Comparison of ENCODE assay signal across 17 cellular contexts in the genomic region with DNA sequence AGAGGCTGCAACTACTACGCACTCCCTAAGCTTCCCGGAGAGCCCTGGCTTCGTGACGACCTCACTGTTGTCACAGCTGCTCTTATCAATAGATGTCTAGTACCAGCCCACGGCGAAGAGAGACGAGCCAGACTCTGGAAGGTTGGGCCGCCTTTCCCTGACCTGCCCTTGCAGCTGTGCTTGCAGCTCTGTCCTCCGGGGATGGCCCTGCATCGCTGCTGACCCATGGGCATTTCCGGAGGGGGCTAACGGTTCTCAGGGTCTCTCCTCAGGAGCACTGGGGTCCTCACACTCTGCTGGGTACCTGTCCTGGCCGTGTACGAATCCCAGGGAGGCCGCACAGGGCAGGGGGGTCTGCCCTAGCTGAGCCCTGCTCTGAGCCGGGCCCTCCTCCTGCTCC.
A peak's percentile ranks its signal among the peaks of the same experiment; 100 is the strongest.
DNase-seq lines count a peak whose midpoint lies in the region; ATAC-seq and TF ChIP-seq lines count a peak whose summit lies in the region.
"Had no signal": no experiment of that assay in that cellular context is flagged by ENCODE, and none has a peak within 500 bp of the region (broad histone marks: within the 10 kb centered on the region; RNA-seq: fewer than 3 reads in every experiment).

No MANE protein-coding gene starts in this region.

- no peak for TF ChIP-seq POLR2A in esophagus muscularis mucosa (IDR thresholded peaks at IDR 0.05; ENCODE audit: low read depth)
- no peak for TF ChIP-seq POLR2A in sigmoid colon (IDR thresholded peaks at IDR 0.05)
- TF ChIP-seq POLR2A in stomach (IDR thresholded peaks at IDR 0.05), result no peak

- DNase-seq in SHP77 (lab: John Stamatoyannopoulos, UW), result peak; percentile 83 to 94
- no peak for DNase-seq in SHP77 treated with DMSO at 0.1 percent for 48 hours (lab: John Stamatoyannopoulos, UW)
- DNase-seq in NCI-H2196 (lab: John Stamatoyannopoulos, UW; ENCODE audit: unreplicated experiment), result peak; percentile 83
- no peak for DNase-seq in esophagus muscularis mucosa (ENCODE audit: extremely low spot score)
- DNase-seq in sigmoid colon, result no peak
- no peak for DNase-seq in stomach
- DNase-seq in activated CD4-positive, alpha-beta T cell treated with anti-CD3 and anti-CD28 coated beads, Interleukin-2, amount 50 U/mL, for 4 hours, result no peak
- DNase-seq: esophagus squamous epithelium; NCI-H524 treated with DMSO at 0.1 percent for 48 hours; Peyer's patch; small intestine; stimulated activated naive B cell treated with anti-CD40 and anti-IgM and Interleukin-4, amounts not matched to agents 10 μg/mL and 1 μg/mL and 100 μg/mL, for 72 hours; upper lobe of right lung had no signal

- 86% methylated on average over 16 of the region's 16 CpGs for WGBS in esophagus muscularis mucosa
- WGBS in sigmoid colon, 2 donors, result 61 to 78% methylated on average over 16 of the region's 16 CpGs
- 52 to 68% (median 56%) methylated on average over 13 to 16 of the region's 16 CpGs for WGBS in stomach, 5 donors

- TF ChIP-seq EP300 in esophagus muscularis mucosa (IDR thresholded peaks at IDR 0.05) (no peak), sigmoid colon (IDR thresholded peaks at IDR 0.05) (no peak), stomach (IDR thresholded peaks at IDR 0.05) (no peak)

- H3K27me3 ChIP-seq in esophagus muscularis mucosa (peaks cover 0 to 15% (median 2%) of the 10 kb centered on the region in 4 donors), sigmoid colon (peaks cover 0 to 22% (median 0%) of the 10 kb centered on the region in 3 donors), stomach (peaks cover 0 to 17% (median 12%) of the 10 kb centered on the region in 3 donors)
- H3K27me3 ChIP-seq: Peyer's patch, upper lobe of right lung had no signal

- peak overlapping the region in 3 of 4 donors; percentile 21 to 55 (median 40) for H3K27ac ChIP-seq in esophagus muscularis mucosa (replicated peaks in 1 of 4)
- H3K27ac ChIP-seq in sigmoid colon, result peak overlapping the region; percentile 12 to 64 (median 29)
- H3K27ac ChIP-seq in stomach, result no peak overlapping the region
- H3K27ac ChIP-seq: esophagus squamous epithelium, upper lobe of right lung had no signal

- TF ChIP-seq CTCF in esophagus muscularis mucosa (IDR thresholded peaks at IDR 0.05) (no peak), sigmoid colon (IDR thresholded peaks at IDR 0.05) (no peak), stomach (IDR thresholded peaks at IDR 0.05) (no peak)

- H3K9me3 ChIP-seq in esophagus muscularis mucosa (no peaks in the 10 kb centered on the region), sigmoid colon (no peaks in the 10 kb centered on the region), stomach (no peaks in the 10 kb centered on the region)
- H3K9me3 ChIP-seq: Caco-2, esophagus squamous epithelium, Peyer's patch, upper lobe of right lung had no signal

- peaks cover 20 to 38% (median 23%) of the 10 kb centered on the region in 4 donors for H3K4me1 ChIP-seq in esophagus muscularis mucosa
- peaks cover 0 to 23% (median 5%) of the 10 kb centered on the region in 4 donors for H3K4me1 ChIP-seq in sigmoid colon
- H3K4me1 ChIP-seq in stomach, result peaks cover 0 to 39% (median 3%) of the 10 kb centered on the region in 4 donors
- H3K4me1 ChIP-seq: Caco-2, upper lobe of right lung had no signal

- intact Hi-C loops in esophagus muscularis mucosa (cut with DNase I) (no loop called here), sigmoid colon (cut with DNase I) (no loop called here), stomach (cut with DNase I; ENCODE audit: low total_unique reads) (no loop called here)

- no peak for ATAC-seq in GM18907 (IDR thresholded peaks at IDR 0.05; ENCODE audit: unreplicated experiment)
- ATAC-seq: activated naive CD4-positive, alpha-beta T cell treated with anti-CD3 and anti-CD28 coated beads, Interleukin-2, amount 50 U/mL, for 72 hours; HCT116; stimulated activated naive B cell treated with anti-CD40 and anti-IgM and Interleukin-4, amounts not matched to agents 10 μg/mL and 1 μg/mL and 100 μg/mL, for 72 hours; upper lobe of right lung had no signal

- no peak overlapping the region for H3K4me3 ChIP-seq in esophagus muscularis mucosa
- H3K4me3 ChIP-seq in sigmoid colon, result no peak overlapping the region
- no peak overlapping the region for H3K4me3 ChIP-seq in stomach
- H3K4me3 ChIP-seq: esophagus squamous epithelium, Peyer's patch, upper lobe of right lung had no signal

- no peaks in the 10 kb centered on the region for H3K36me3 ChIP-seq in esophagus muscularis mucosa
- H3K36me3 ChIP-seq in sigmoid colon, result no peaks in the 10 kb centered on the region
- H3K36me3 ChIP-seq in stomach, result no peaks in the 10 kb centered on the region
- H3K36me3 ChIP-seq: esophagus squamous epithelium, Peyer's patch, upper lobe of right lung had no signal

Comparison
In these comparisons a context has a peak if more than half of its experiments do, and no peak if none do; other contexts are left out.
1. DNase-seq: peak in SHP77 (2 of 2) and NCI-H2196 (single experiment); none in SHP77 treated with DMSO at 0.1 percent for 48 hours (single experiment), esophagus muscularis mucosa (single experiment), sigmoid colon (single experiment), stomach (single experiment) and activated CD4-positive, alpha-beta T cell treated with anti-CD3 and anti-CD28 coated beads, Interleukin-2, amount 50 U/mL, for 4 hours (0 of 2).
2. H3K27ac ChIP-seq: peak in esophagus muscularis mucosa (3 of 4) and sigmoid colon (4 of 4); none in stomach (0 of 5).